ENCODE assay signal across 1 cellular context in the genomic region with DNA sequence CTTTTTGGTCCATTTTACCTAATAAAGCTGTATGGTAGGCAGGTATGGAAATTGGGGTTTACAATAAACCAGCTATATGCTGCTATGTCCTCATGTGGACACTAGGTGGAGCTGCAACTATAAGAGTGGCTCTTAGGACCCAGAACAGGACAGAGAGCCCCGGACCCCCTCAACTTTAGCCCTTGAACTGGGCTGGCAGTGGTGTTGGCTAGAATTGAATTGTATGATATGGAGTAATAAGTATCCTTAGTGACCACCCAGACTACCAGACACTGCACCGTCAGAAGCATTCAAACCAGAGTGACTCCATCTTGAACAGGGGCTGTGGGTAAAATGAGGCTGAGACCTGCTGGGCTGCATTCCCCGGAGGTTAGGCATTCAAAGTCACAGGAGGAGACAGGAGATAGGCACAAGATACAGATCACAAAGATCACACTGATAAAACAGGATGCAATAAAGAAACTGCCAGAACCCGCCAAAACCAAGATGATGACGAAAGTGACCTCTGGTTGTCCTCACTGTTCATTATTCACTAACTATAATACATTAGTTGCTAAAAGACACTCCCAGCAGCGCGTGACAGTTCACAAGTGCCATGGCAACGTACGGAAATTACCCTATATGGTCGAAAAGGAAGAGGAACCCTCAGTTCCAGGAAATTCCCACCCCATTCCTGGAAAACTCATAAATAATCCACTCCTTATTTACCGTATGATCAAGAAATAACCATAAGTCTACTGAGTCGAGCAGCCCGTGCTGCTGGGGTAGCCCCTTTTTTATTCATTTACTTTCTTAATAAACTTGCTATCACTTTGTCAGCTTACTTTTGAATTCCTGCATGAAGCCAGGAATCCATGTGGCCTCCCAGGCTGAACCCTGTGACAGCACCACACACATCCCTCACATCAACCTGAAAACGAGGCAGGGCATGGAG.
TF ChIP-seq lines count a peak whose summit lies in the region.

No MANE protein-coding gene starts in this region.

TF ChIP-seq in K562, 482 proteins besides CTCF, POLR2A, EP300 and RAD21 (continued from another document and continues in another):
- TF ChIP-seq, protein P1, sequence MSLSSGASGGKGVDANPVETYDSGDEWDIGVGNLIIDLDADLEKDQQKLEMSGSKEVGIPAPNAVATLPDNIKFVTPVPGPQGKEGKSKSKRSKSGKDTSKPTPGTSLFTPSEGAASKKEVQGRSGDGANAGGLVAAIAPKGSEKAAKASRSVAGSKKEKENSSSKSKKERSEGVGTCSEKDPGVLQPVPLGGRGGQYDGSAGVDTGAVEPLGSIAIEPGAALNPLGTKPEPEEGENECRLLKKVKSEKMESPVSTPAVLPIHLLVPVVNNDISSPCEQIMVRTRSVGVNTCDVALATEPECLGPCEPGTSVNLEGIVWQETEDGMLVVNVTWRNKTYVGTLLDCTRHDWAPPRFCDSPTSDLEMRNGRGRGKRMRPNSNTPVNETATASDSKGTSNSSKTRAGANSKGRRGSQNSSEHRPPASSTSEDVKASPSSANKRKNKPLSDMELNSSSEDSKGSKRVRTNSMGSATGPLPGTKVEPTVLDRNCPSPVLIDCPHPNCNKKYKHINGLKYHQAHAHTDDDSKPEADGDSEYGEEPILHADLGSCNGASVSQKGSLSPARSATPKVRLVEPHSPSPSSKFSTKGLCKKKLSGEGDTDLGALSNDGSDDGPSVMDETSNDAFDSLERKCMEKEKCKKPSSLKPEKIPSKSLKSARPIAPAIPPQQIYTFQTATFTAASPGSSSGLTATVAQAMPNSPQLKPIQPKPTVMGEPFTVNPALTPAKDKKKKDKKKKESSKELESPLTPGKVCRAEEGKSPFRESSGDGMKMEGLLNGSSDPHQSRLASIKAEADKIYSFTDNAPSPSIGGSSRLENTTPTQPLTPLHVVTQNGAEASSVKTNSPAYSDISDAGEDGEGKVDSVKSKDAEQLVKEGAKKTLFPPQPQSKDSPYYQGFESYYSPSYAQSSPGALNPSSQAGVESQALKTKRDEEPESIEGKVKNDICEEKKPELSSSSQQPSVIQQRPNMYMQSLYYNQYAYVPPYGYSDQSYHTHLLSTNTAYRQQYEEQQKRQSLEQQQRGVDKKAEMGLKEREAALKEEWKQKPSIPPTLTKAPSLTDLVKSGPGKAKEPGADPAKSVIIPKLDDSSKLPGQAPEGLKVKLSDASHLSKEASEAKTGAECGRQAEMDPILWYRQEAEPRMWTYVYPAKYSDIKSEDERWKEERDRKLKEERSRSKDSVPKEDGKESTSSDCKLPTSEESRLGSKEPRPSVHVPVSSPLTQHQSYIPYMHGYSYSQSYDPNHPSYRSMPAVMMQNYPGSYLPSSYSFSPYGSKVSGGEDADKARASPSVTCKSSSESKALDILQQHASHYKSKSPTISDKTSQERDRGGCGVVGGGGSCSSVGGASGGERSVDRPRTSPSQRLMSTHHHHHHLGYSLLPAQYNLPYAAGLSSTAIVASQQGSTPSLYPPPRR (CRISPR knock-in tag; IDR thresholded peaks at IDR 0.05; ENCODE audit: borderline replicate concordance): no peak
- TF ChIP-seq, protein P2, sequence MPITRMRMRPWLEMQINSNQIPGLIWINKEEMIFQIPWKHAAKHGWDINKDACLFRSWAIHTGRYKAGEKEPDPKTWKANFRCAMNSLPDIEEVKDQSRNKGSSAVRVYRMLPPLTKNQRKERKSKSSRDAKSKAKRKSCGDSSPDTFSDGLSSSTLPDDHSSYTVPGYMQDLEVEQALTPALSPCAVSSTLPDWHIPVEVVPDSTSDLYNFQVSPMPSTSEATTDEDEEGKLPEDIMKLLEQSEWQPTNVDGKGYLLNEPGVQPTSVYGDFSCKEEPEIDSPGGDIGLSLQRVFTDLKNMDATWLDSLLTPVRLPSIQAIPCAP (CRISPR knock-in tag; IDR thresholded peaks at IDR 0.05; ENCODE audit: borderline replicate concordance): no peak
- peak; percentile 45; the same call in 1 of the 2 replicates for TF ChIP-seq GTF2F1 (IDR thresholded peaks at IDR 0.05; ENCODE audit: low read depth, low read length)
- TF ChIP-seq BHLHE40 (IDR thresholded peaks at IDR 0.05; ENCODE audit: low read length): peak; percentile 86
- peak; percentile 100 for TF ChIP-seq DMBX1 (CRISPR knock-in tag; IDR thresholded peaks at IDR 0.05; ENCODE audit: borderline replicate concordance)
- peak; percentile 97 for TF ChIP-seq ZNF717 (CRISPR knock-in tag; IDR thresholded peaks at IDR 0.05)
- no peak for TF ChIP-seq MCM3 (IDR thresholded peaks at IDR 0.05)
- TF ChIP-seq JUNB (CRISPR knock-in tag; conservative IDR thresholded peaks at IDR 0.05): peak; percentile 94
- TF ChIP-seq GATA2 (CRISPR knock-in tag; IDR thresholded peaks at IDR 0.05): peak; percentile 89
- TF ChIP-seq, protein P3, sequence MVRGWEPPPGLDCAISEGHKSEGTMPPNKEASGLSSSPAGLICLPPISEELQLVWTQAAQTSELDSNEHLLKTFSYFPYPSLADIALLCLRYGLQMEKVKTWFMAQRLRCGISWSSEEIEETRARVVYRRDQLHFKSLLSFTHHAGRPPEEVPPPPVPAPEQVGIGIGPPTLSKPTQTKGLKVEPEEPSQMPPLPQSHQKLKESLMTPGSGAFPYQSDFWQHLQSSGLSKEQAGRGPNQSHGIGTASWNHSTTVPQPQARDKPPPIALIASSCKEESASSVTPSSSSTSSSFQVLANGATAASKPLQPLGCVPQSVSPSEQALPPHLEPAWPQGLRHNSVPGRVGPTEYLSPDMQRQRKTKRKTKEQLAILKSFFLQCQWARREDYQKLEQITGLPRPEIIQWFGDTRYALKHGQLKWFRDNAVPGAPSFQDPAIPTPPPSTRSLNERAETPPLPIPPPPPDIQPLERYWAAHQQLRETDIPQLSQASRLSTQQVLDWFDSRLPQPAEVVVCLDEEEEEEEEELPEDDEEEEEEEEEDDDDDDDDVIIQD (CRISPR knock-in tag; IDR thresholded peaks at IDR 0.05): peak; percentile 100
- peak; percentile 90; the same call in 1 of the 2 replicates for TF ChIP-seq ZNF77 (CRISPR knock-in tag; IDR thresholded peaks at IDR 0.05)
- no peak for TF ChIP-seq NR1H2 (CRISPR knock-in tag; IDR thresholded peaks at IDR 0.05)
- peak; percentile 71 for TF ChIP-seq TBP (optimal IDR thresholded peaks at IDR 0.05; ENCODE audit: low read depth, low read length)
- TF ChIP-seq, protein P4, sequence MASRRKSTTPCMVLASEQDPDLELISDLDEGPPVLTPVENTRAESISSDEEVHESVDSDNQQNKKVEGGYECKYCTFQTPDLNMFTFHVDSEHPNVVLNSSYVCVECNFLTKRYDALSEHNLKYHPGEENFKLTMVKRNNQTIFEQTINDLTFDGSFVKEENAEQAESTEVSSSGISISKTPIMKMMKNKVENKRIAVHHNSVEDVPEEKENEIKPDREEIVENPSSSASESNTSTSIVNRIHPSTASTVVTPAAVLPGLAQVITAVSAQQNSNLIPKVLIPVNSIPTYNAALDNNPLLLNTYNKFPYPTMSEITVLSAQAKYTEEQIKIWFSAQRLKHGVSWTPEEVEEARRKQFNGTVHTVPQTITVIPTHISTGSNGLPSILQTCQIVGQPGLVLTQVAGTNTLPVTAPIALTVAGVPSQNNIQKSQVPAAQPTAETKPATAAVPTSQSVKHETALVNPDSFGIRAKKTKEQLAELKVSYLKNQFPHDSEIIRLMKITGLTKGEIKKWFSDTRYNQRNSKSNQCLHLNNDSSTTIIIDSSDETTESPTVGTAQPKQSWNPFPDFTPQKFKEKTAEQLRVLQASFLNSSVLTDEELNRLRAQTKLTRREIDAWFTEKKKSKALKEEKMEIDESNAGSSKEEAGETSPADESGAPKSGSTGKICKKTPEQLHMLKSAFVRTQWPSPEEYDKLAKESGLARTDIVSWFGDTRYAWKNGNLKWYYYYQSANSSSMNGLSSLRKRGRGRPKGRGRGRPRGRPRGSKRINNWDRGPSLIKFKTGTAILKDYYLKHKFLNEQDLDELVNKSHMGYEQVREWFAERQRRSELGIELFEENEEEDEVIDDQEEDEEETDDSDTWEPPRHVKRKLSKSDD (conservative IDR thresholded peaks at IDR 0.05; ENCODE audit: low read length): no peak
- TF ChIP-seq ZC3H8 (IDR thresholded peaks at IDR 0.05): no peak; the same call in 1 of the 2 replicates
- no peak for TF ChIP-seq HNRNPH1 (optimal IDR thresholded peaks at IDR 0.05; ENCODE audit: low read depth, low read length)
- no peak for TF ChIP-seq ZNF146 (CRISPR knock-in tag; IDR thresholded peaks at IDR 0.05; ENCODE audit: unreplicated experiment)
- TF ChIP-seq HNRNPL (IDR thresholded peaks at IDR 0.05; ENCODE audit: low read depth, low read length): 0 out of 2 replicates have a peak, but pooled peaks have one; percentile 26
- no peak; the same call in 1 of the 2 replicates for TF ChIP-seq RUNX1 (IDR thresholded peaks at IDR 0.05; ENCODE audit: low read depth)
- TF ChIP-seq, protein P5, sequence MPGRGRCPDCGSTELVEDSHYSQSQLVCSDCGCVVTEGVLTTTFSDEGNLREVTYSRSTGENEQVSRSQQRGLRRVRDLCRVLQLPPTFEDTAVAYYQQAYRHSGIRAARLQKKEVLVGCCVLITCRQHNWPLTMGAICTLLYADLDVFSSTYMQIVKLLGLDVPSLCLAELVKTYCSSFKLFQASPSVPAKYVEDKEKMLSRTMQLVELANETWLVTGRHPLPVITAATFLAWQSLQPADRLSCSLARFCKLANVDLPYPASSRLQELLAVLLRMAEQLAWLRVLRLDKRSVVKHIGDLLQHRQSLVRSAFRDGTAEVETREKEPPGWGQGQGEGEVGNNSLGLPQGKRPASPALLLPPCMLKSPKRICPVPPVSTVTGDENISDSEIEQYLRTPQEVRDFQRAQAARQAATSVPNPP (IDR thresholded peaks at IDR 0.05; ENCODE audit: borderline replicate concordance, insufficient read depth, insufficient read length): no peak
- TF ChIP-seq MAFG (tag; conservative IDR thresholded peaks at IDR 0.05): peak; percentile 89
- peak; percentile 37 for TF ChIP-seq BCOR (IDR thresholded peaks at IDR 0.05)
- TF ChIP-seq, protein P6, sequence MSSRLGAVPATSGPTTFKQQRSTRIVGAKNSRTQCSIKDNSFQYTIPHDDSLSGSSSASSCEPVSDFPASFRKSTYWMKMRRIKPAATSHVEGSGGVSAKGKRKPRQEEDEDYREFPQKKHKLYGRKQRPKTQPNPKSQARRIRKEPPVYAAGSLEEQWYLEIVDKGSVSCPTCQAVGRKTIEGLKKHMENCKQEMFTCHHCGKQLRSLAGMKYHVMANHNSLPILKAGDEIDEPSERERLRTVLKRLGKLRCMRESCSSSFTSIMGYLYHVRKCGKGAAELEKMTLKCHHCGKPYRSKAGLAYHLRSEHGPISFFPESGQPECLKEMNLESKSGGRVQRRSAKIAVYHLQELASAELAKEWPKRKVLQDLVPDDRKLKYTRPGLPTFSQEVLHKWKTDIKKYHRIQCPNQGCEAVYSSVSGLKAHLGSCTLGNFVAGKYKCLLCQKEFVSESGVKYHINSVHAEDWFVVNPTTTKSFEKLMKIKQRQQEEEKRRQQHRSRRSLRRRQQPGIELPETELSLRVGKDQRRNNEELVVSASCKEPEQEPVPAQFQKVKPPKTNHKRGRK (tag; IDR thresholded peaks at IDR 0.05): no peak
- peak; percentile 99 for TF ChIP-seq ZNF561 (CRISPR knock-in tag; conservative IDR thresholded peaks at IDR 0.05)
- TF ChIP-seq, protein P7, sequence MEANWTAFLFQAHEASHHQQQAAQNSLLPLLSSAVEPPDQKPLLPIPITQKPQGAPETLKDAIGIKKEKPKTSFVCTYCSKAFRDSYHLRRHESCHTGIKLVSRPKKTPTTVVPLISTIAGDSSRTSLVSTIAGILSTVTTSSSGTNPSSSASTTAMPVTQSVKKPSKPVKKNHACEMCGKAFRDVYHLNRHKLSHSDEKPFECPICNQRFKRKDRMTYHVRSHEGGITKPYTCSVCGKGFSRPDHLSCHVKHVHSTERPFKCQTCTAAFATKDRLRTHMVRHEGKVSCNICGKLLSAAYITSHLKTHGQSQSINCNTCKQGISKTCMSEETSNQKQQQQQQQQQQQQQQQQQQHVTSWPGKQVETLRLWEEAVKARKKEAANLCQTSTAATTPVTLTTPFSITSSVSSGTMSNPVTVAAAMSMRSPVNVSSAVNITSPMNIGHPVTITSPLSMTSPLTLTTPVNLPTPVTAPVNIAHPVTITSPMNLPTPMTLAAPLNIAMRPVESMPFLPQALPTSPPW (CRISPR knock-in tag; IDR thresholded peaks at IDR 0.05): peak; percentile 89
- TF ChIP-seq CHD4 (IDR thresholded peaks at IDR 0.05; ENCODE audit: insufficient read depth, insufficient replicate concordance, low read depth, low read length, poor library complexity, severe bottlenecking): no peak
- TF ChIP-seq, protein P8, sequence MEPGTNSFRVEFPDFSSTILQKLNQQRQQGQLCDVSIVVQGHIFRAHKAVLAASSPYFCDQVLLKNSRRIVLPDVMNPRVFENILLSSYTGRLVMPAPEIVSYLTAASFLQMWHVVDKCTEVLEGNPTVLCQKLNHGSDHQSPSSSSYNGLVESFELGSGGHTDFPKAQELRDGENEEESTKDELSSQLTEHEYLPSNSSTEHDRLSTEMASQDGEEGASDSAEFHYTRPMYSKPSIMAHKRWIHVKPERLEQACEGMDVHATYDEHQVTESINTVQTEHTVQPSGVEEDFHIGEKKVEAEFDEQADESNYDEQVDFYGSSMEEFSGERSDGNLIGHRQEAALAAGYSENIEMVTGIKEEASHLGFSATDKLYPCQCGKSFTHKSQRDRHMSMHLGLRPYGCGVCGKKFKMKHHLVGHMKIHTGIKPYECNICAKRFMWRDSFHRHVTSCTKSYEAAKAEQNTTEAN (CRISPR knock-in tag; IDR thresholded peaks at IDR 0.05): no peak
- TF ChIP-seq ZNF232 (CRISPR knock-in tag; IDR thresholded peaks at IDR 0.05): no peak
- TF ChIP-seq, protein P9, sequence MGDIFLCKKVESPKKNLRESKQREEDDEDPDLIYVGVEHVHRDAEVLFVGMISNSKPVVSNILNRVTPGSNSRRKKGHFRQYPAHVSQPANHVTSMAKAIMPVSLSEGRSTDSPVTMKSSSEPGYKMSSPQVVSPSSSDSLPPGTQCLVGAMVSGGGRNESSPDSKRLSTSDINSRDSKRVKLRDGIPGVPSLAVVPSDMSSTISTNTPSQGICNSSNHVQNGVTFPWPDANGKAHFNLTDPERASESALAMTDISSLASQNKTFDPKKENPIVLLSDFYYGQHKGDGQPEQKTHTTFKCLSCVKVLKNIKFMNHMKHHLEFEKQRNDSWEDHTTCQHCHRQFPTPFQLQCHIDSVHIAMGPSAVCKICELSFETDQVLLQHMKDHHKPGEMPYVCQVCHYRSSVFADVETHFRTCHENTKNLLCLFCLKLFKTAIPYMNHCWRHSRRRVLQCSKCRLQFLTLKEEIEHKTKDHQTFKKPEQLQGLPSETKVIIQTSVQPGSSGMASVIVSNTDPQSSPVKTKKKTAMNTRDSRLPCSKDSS (IDR thresholded peaks at IDR 0.05; ENCODE audit: low read depth, partially characterized antibody): no peak
- no peak for TF ChIP-seq SNRNP70 (optimal IDR thresholded peaks at IDR 0.05; ENCODE audit: low read depth, low read length)
- TF ChIP-seq TEAD4 (IDR thresholded peaks at IDR 0.05; ENCODE audit: low read length): peak; percentile 35; the same call in 1 of the 2 replicates
- no peak for TF ChIP-seq TEAD4 (CRISPR knock-in tag; IDR thresholded peaks at IDR 0.05; ENCODE audit: borderline replicate concordance)
- TF ChIP-seq, protein P10, sequence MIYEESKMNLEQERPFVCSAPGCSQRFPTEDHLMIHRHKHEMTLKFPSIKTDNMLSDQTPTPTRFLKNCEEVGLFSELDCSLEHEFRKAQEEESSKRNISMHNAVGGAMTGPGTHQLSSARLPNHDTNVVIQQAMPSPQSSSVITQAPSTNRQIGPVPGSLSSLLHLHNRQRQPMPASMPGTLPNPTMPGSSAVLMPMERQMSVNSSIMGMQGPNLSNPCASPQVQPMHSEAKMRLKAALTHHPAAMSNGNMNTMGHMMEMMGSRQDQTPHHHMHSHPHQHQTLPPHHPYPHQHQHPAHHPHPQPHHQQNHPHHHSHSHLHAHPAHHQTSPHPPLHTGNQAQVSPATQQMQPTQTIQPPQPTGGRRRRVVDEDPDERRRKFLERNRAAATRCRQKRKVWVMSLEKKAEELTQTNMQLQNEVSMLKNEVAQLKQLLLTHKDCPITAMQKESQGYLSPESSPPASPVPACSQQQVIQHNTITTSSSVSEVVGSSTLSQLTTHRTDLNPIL (CRISPR knock-in tag; IDR thresholded peaks at IDR 0.05): peak; percentile 100
